Comparison of ENCODE assay signal across 1 cellular context in genomic region chr5:65624570-65625555, GRCh38.
TF ChIP-seq lines count a peak whose summit lies in the region.

Gene SHLD3 (plus strand): TSS chr5:65625027. CDS start chr5:65629588, 4,561 bp downstream.
Gene TRAPPC13 (plus strand): TSS chr5:65625027. CDS start chr5:65625061, 34 bp downstream.

TF ChIP-seq in HepG2, 621 proteins besides CTCF, POLR2A, EP300 and RAD21 (continued from another document and continues in another):
- peak; percentile 50; the same call in 1 of the 2 replicates for TF ChIP-seq ARID4A (CRISPR knock-in tag; IDR thresholded peaks at IDR 0.05; ENCODE audit: borderline replicate concordance)
- no peak; the same call in 1 of the 2 replicates for TF ChIP-seq KLF12 (CRISPR knock-in tag; IDR thresholded peaks at IDR 0.05; ENCODE audit: borderline replicate concordance)
- TF ChIP-seq POLR2G (IDR thresholded peaks at IDR 0.05; ENCODE audit: low read depth, low read length): peak; percentile 78
- 0 out of 2 replicates have a peak, but pooled peaks have one; percentile 32 for TF ChIP-seq ZKSCAN8 (CRISPR knock-in tag; IDR thresholded peaks at IDR 0.05; ENCODE audit: borderline replicate concordance)
- no peak for TF ChIP-seq SMAD1 (CRISPR knock-in tag; IDR thresholded peaks at IDR 0.05; ENCODE audit: borderline replicate concordance, low read depth)
- 0 out of 2 replicates have a peak, but pooled peaks have one; percentile 21 for TF ChIP-seq RXRA (CRISPR knock-in tag; IDR thresholded peaks at IDR 0.05)
- TF ChIP-seq FOXP4 (CRISPR knock-in tag; IDR thresholded peaks at IDR 0.05): no peak
- TF ChIP-seq ATF1 (CRISPR knock-in tag; IDR thresholded peaks at IDR 0.05): peak; percentile 47; the same call in 1 of the 2 replicates
- TF ChIP-seq ZNF615 (CRISPR knock-in tag; IDR thresholded peaks at IDR 0.05; ENCODE audit: borderline replicate concordance): 0 out of 2 replicates have a peak, but pooled peaks have one; percentile 61
- TF ChIP-seq ZNF512B (CRISPR knock-in tag; IDR thresholded peaks at IDR 0.05; ENCODE audit: borderline replicate concordance): no peak
- no peak for TF ChIP-seq ZNF329 (CRISPR knock-in tag; IDR thresholded peaks at IDR 0.05; ENCODE audit: low read depth)
- peak; percentile 89 for TF ChIP-seq CREM (IDR thresholded peaks at IDR 0.05)
- no peak for TF ChIP-seq CREM (CRISPR knock-in tag; IDR thresholded peaks at IDR 0.05)
- no peak for TF ChIP-seq HOXA7 (CRISPR knock-in tag; IDR thresholded peaks at IDR 0.05)
- TF ChIP-seq UBTF (CRISPR knock-in tag; IDR thresholded peaks at IDR 0.05): peak; percentile 7; the same call in 1 of the 2 replicates
- no peak for TF ChIP-seq ZNF674 (CRISPR knock-in tag; IDR thresholded peaks at IDR 0.05; ENCODE audit: low read depth)
- no peak for TF ChIP-seq SOX5 (CRISPR knock-in tag; IDR thresholded peaks at IDR 0.05; ENCODE audit: borderline replicate concordance)
- no peak for TF ChIP-seq ZNF687 (CRISPR knock-in tag; IDR thresholded peaks at IDR 0.05)
- TF ChIP-seq SRSF4 (IDR thresholded peaks at IDR 0.05; ENCODE audit: low read depth, low read length, poor library complexity, severe bottlenecking): no peak
- TF ChIP-seq ZNF772 (CRISPR knock-in tag; IDR thresholded peaks at IDR 0.05): no peak
- peak; percentile 71 for TF ChIP-seq DMAP1 (CRISPR knock-in tag; IDR thresholded peaks at IDR 0.05)
- TF ChIP-seq SIN3B (IDR thresholded peaks at IDR 0.05; ENCODE audit: low read length): peak; percentile 84
- peak; percentile 65; the same call in 1 of the 2 replicates for TF ChIP-seq NFIC (IDR thresholded peaks at IDR 0.05; ENCODE audit: low read length)
- TF ChIP-seq THAP9 (CRISPR knock-in tag; IDR thresholded peaks at IDR 0.05; ENCODE audit: borderline replicate concordance): 0 out of 2 replicates have a peak, but pooled peaks have one; percentile 39
- no peak for TF ChIP-seq SETDB1 (CRISPR knock-in tag; IDR thresholded peaks at IDR 0.05; ENCODE audit: borderline replicate concordance)
- no peak for TF ChIP-seq STAG1 (CRISPR knock-in tag; IDR thresholded peaks at IDR 0.05)
- no peak for TF ChIP-seq ZNF326 (CRISPR knock-in tag; IDR thresholded peaks at IDR 0.05; ENCODE audit: borderline replicate concordance)
- 0 out of 2 replicates have a peak, but pooled peaks have one; percentile 32 for TF ChIP-seq TARDBP (CRISPR knock-in tag; IDR thresholded peaks at IDR 0.05)
- TF ChIP-seq ZNF234 (CRISPR knock-in tag; conservative IDR thresholded peaks at IDR 0.05): no peak
- TF ChIP-seq KAT8 (CRISPR knock-in tag; IDR thresholded peaks at IDR 0.05): peak; percentile 92
- no peak; the same call in 1 of the 2 replicates for TF ChIP-seq NCOA2 (CRISPR knock-in tag; IDR thresholded peaks at IDR 0.05)
- no peak for TF ChIP-seq HNRNPK (IDR thresholded peaks at IDR 0.05; ENCODE audit: low read depth, low read length, poor library complexity, severe bottlenecking)
- peak; percentile 26; the same call in 1 of the 2 replicates for TF ChIP-seq ZBTB26 (CRISPR knock-in tag; IDR thresholded peaks at IDR 0.05; ENCODE audit: borderline replicate concordance)
- TF ChIP-seq THAP11 (CRISPR knock-in tag; IDR thresholded peaks at IDR 0.05): peak; percentile 96
- TF ChIP-seq CHCHD3 (CRISPR knock-in tag; IDR thresholded peaks at IDR 0.05): no peak
- no peak for TF ChIP-seq ZFP37 (CRISPR knock-in tag; IDR thresholded peaks at IDR 0.05; ENCODE audit: borderline replicate concordance)
- peak; percentile 68 for TF ChIP-seq HDAC2 (CRISPR knock-in tag; IDR thresholded peaks at IDR 0.05)
- TF ChIP-seq FIP1L1 (IDR thresholded peaks at IDR 0.05; ENCODE audit: borderline replicate concordance, insufficient read depth, low read depth, low read length): no peak
